ENCODE assay signal across 9 cellular contexts in genomic region chr11:12201016-12201985, GRCh38.
DNase-seq lines count a peak whose midpoint lies in the region; ATAC-seq and TF ChIP-seq lines count a peak whose summit lies in the region.
"Had no signal": no experiment of that assay in that cellular context is flagged by ENCODE, and none has a peak within 500 bp of the region (broad histone marks: within the 10 kb centered on the region; RNA-seq: fewer than 3 reads in every experiment).

No MANE protein-coding gene starts in this region.

- POLR2A ChIA-PET in naive thymus-derived CD8-positive, alpha-beta T cell (lab: Charles Lee): interaction anchor here (1.3 kb wide), 1 partner anchor 23 kb away, joined by 3 read pairs; no protein-coding TSS in a partner anchor

- peak overlapping the region; percentile 13 for H3K27ac ChIP-seq in C4-2B
- peak overlapping the region; percentile 89 for H3K27ac ChIP-seq in SJSA1
- H3K27ac ChIP-seq in fibroblast of lung (ENCODE audit: insufficient read depth, low read length): peak overlapping the region; percentile 71
- H3K27ac ChIP-seq: KMS-11 had no signal

- no peaks in the 10 kb centered on the region for H3K9me3 ChIP-seq in SJSA1 (replicated peaks)
- H3K9me3 ChIP-seq in fibroblast of lung (ENCODE audit: control insufficient read depth, insufficient read depth, low read depth, low read length): no peaks in the 10 kb centered on the region

- peak in 1 of 2 experiments; percentile 80 for DNase-seq in SJSA1 (ENCODE audit: low read depth in 1 of 2, low spot score in 2 of 2)
- peak; percentile 77 to 100 for DNase-seq in fibroblast of lung (ENCODE audit: low read depth in 2 of 2)
- DNase-seq in osteocyte (ENCODE audit: extremely low spot score, unreplicated experiment): no peak
- DNase-seq in naive thymus-derived CD8-positive, alpha-beta T cell: no peak
- no peak for DNase-seq in T-helper 9 cell

- TF ChIP-seq CTCF in C4-2B (conservative IDR thresholded peaks at IDR 0.05) (no peak), fibroblast of lung (conservative IDR thresholded peaks at IDR 0.05 in 1 of 2, IDR thresholded peaks at IDR 0.05 in 1 of 2; ENCODE audit: low read depth in 1 of 2, low read length in 2 of 2) (no peak), osteocyte (IDR thresholded peaks at IDR 0.05) (no peak)

- H3K27me3 ChIP-seq in SJSA1 (replicated peaks): no peaks in the 10 kb centered on the region
- H3K27me3 ChIP-seq in fibroblast of lung (ENCODE audit: control insufficient read depth, insufficient read depth, low read length): no peaks in the 10 kb centered on the region

- no peaks in the 10 kb centered on the region for H3K9me3 Mint-ChIP-seq in osteocyte (ENCODE audit: unreplicated experiment)
- no peaks in the 10 kb centered on the region for H3K9me3 Mint-ChIP-seq in naive thymus-derived CD8-positive, alpha-beta T cell

- H3K4me3 Mint-ChIP-seq in osteocyte (ENCODE audit: unreplicated experiment): no peak overlapping the region
- no peak overlapping the region for H3K4me3 Mint-ChIP-seq in naive thymus-derived CD8-positive, alpha-beta T cell

- H4K20me1 ChIP-seq in fibroblast of lung (ENCODE audit: control insufficient read depth, extremely low read depth, insufficient read depth, low read length): no peaks in the 10 kb centered on the region

- H3K4me2 ChIP-seq in fibroblast of lung (ENCODE audit: extremely low read depth, insufficient read depth, low read length): peak overlapping the region; percentile 17
- H3K4me2 ChIP-seq: KMS-11 had no signal

- peak overlapping the region; percentile 52 for H3K27ac Mint-ChIP-seq in osteocyte (ENCODE audit: unreplicated experiment)
- H3K27ac Mint-ChIP-seq in naive thymus-derived CD8-positive, alpha-beta T cell: peak overlapping the region in 5 of 10 donors; percentile 2 to 75 (median 60)

- H3K4me1 Mint-ChIP-seq in osteocyte (ENCODE audit: unreplicated experiment): peaks cover 35% of the 10 kb centered on the region
- peaks cover 25 to 53% (median 40%) of the 10 kb centered on the region in 4 donors for H3K4me1 Mint-ChIP-seq in naive thymus-derived CD8-positive, alpha-beta T cell

- H3K36me3 ChIP-seq in SJSA1 (peaks cover 23% of the 10 kb centered on the region), fibroblast of lung (ENCODE audit: control insufficient read depth, insufficient read depth, low read length) (peaks cover 15% of the 10 kb centered on the region)

- H3K4me1 ChIP-seq in SJSA1 (replicated peaks) (peaks cover 38% of the 10 kb centered on the region), fibroblast of lung (ENCODE audit: control insufficient read depth, extremely low read depth, insufficient read depth, low read length) (peaks cover 23% of the 10 kb centered on the region)

- ATAC-seq in naive thymus-derived CD8-positive, alpha-beta T cell: no peak
- no peak for ATAC-seq in HG03439 (IDR thresholded peaks at IDR 0.05; ENCODE audit: unreplicated experiment)
- ATAC-seq in HG02588 (IDR thresholded peaks at IDR 0.05; ENCODE audit: unreplicated experiment): no peak

- no peak overlapping the region for H2AFZ ChIP-seq in fibroblast of lung (ENCODE audit: low read length)

- H3K79me2 ChIP-seq in fibroblast of lung (ENCODE audit: control insufficient read depth, insufficient read depth, low read length): peaks cover 20% of the 10 kb centered on the region

- H3K4me3 ChIP-seq in SJSA1 (no peak overlapping the region), fibroblast of lung (replicated peaks in 1 of 4; ENCODE audit: control extremely low read depth in 1 of 4, insufficient read depth in 1 of 4, low read depth in 3 of 4, low read length in 4 of 4) (no peak overlapping the region)

- no peaks in the 10 kb centered on the region for H3K27me3 Mint-ChIP-seq in osteocyte (ENCODE audit: unreplicated experiment)
- no peaks in the 10 kb centered on the region for H3K27me3 Mint-ChIP-seq in naive thymus-derived CD8-positive, alpha-beta T cell

- H3K9ac ChIP-seq in fibroblast of lung (ENCODE audit: insufficient read depth, low read length): no peak overlapping the region
- H3K9ac ChIP-seq: KMS-11 had no signal

- peaks cover 6% of the 10 kb centered on the region for H3K36me3 Mint-ChIP-seq in osteocyte (ENCODE audit: unreplicated experiment)
- no peaks in the 10 kb centered on the region for H3K36me3 Mint-ChIP-seq in naive thymus-derived CD8-positive, alpha-beta T cell

Comparison
In these comparisons a context has a peak if more than half of its experiments do, and no peak if none do; other contexts are left out.
1. H3K27ac ChIP-seq: peak in every context shown above with its lines; median percentile 89 in SJSA1; 71 in fibroblast of lung; 13 in C4-2B.
2. DNase-seq: peak in fibroblast of lung (2 of 2); none in osteocyte (single experiment), naive thymus-derived CD8-positive, alpha-beta T cell (0 of 10) and T-helper 9 cell (single experiment).